12 cellular contexts compared by ENCODE assay signal in genomic region chr2:98803747-98804650, GRCh38.
"Had no signal": no experiment of that assay in that cellular context is flagged by ENCODE, and none has a peak within 500 bp of the region (broad histone marks: within the 10 kb centered on the region; RNA-seq: fewer than 3 reads in every experiment).

No MANE protein-coding gene starts in this region.

- DNase-seq: activated naive CD4-positive, alpha-beta T cell treated with anti-CD3 and anti-CD28 coated beads for 36 hours; erythroblast; left ventricle myocardium superior; stimulated activated CD4-positive, alpha-beta T cell treated with anti-CD3 and anti-CD28 coated beads, Interleukin-4, amount 100 ng/mL, for 1 hour; stimulated activated naive B cell treated with anti-CD40 and anti-IgM and Interleukin-4, amounts not matched to agents 10 μg/mL and 1 μg/mL and 100 μg/mL, for 72 hours; T-helper 1 cell; T1000; tibial artery had no signal

- H3K36me3 ChIP-seq: ascending aorta, gastroesophageal sphincter, tibial artery had no signal

- H3K27ac Mint-ChIP-seq: activated naive CD4-positive, alpha-beta T cell treated with anti-CD3 and anti-CD28 coated beads for 36 hours; stimulated activated naive B cell treated with anti-CD40 and anti-IgM and Interleukin-4, amounts not matched to agents 10 μg/mL and 1 μg/mL and 100 μg/mL, for 72 hours had no signal

- H3K4me3 Mint-ChIP-seq: activated naive CD4-positive, alpha-beta T cell treated with anti-CD3 and anti-CD28 coated beads for 36 hours; neural crest cell; stimulated activated naive B cell treated with anti-CD40 and anti-IgM and Interleukin-4, amounts not matched to agents 10 μg/mL and 1 μg/mL and 100 μg/mL, for 72 hours had no signal

- H3K9me3 ChIP-seq: ascending aorta, gastroesophageal sphincter, tibial artery had no signal

- H3K27me3 ChIP-seq: ascending aorta, gastroesophageal sphincter, tibial artery had no signal

- H3K27ac ChIP-seq: ascending aorta, gastroesophageal sphincter, tibial artery had no signal

- H3K36me3 Mint-ChIP-seq: stimulated activated naive B cell treated with anti-CD40 and anti-IgM and Interleukin-4, amounts not matched to agents 10 μg/mL and 1 μg/mL and 100 μg/mL, for 72 hours had no signal

- ATAC-seq: activated CD4-positive, CD25-positive, alpha-beta regulatory T cell treated with anti-CD3 and anti-CD28 coated beads, Interleukin-2, amount 50 U/mL, for 24 hours; gastroesophageal sphincter; left ventricle myocardium superior; stimulated activated naive B cell treated with anti-CD40 and anti-IgM and Interleukin-4, amounts not matched to agents 10 μg/mL and 1 μg/mL and 100 μg/mL, for 72 hours had no signal

- H3K9me3 Mint-ChIP-seq: activated naive CD4-positive, alpha-beta T cell treated with anti-CD3 and anti-CD28 coated beads for 36 hours; neural crest cell; stimulated activated naive B cell treated with anti-CD40 and anti-IgM and Interleukin-4, amounts not matched to agents 10 μg/mL and 1 μg/mL and 100 μg/mL, for 72 hours had no signal

- H3K4me3 ChIP-seq: ascending aorta, gastroesophageal sphincter, tibial artery had no signal

- H3K4me1 Mint-ChIP-seq: stimulated activated naive B cell treated with anti-CD40 and anti-IgM and Interleukin-4, amounts not matched to agents 10 μg/mL and 1 μg/mL and 100 μg/mL, for 72 hours had no signal
